ENCODE assay signal across 9 cellular contexts in the genomic region with DNA sequence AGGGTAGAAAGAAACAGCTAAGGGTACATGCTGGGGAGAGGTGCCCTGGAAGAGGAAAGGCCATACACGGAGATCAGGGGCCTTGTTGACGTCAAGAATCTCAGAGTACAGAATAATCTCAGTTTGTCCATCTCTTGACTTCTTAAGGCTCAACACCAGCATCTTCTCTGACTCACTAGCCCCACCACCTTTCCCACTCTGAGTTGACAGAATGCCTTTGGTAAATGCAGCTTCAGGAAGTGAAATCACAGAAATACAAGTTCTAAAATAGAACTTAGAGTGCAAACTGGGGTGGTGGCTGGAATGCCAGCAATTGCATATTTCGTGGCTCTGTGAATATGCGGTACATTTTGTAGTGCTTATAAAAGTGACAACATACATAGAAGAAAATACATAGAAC. TPM values are rescaled to one million over a fixed set of nuclear protein-coding genes. Genes with fewer than 3 reads are reported as not detected.
DNase-seq lines count a peak whose midpoint lies in the region; ATAC-seq and TF ChIP-seq lines count a peak whose summit lies in the region.
"Had no signal": no experiment of that assay in that cellular context is flagged by ENCODE, and none has a peak within 500 bp of the region (broad histone marks: within the 10 kb centered on the region; RNA-seq: fewer than 3 reads in every experiment).

No MANE protein-coding gene starts in this region.

- H3K9me3 Mint-ChIP-seq in activated CD8-positive, alpha-beta T cell treated with anti-CD3 and anti-CD28 coated beads for 36 hours: no peaks in the 10 kb centered on the region

- POLR2A ChIA-PET in activated CD8-positive, alpha-beta T cell treated with anti-CD3 and anti-CD28 coated beads for 36 hours (lab: Charles Lee): interaction anchor here (0.6 kb wide), 1 partner anchor 92 kb away, joined by 3 read pairs; no protein-coding TSS in a partner anchor

- in situ Hi-C loops in GM23248 (cut with MboI): no loop called here

- H3K9me3 ChIP-seq in GM23248 (ENCODE audit: low read depth) (no peaks in the 10 kb centered on the region), lower lobe of right lung (no peaks in the 10 kb centered on the region)

- H3K27ac Mint-ChIP-seq in activated CD8-positive, alpha-beta T cell treated with anti-CD3 and anti-CD28 coated beads for 36 hours: no peak overlapping the region

- H3K4me1 Mint-ChIP-seq in activated CD8-positive, alpha-beta T cell treated with anti-CD3 and anti-CD28 coated beads for 36 hours (ENCODE audit: low read depth): peaks cover 56% of the 10 kb centered on the region

- intact Hi-C loops in activated CD8-positive, alpha-beta T cell treated with anti-CD3 and anti-CD28 coated beads for 36 hours (cut with micrococcal nuclease): no loop called here
- intact Hi-C loops in lower lobe of right lung (cut with DNase I): no loop called here

- H3K4me1 ChIP-seq in GM23248 (ENCODE audit: insufficient read depth) (peaks cover 10% of the 10 kb centered on the region), lower lobe of right lung (peaks cover 24% of the 10 kb centered on the region)

- no peak overlapping the region; the same call in 1 of the 2 replicates for H3K9ac ChIP-seq in GM23248

- peaks cover 10% of the 10 kb centered on the region for H3K36me3 Mint-ChIP-seq in activated CD8-positive, alpha-beta T cell treated with anti-CD3 and anti-CD28 coated beads for 36 hours (ENCODE audit: low read depth)

- H4K20me1 ChIP-seq in GM23248 (ENCODE audit: insufficient read depth): no peaks in the 10 kb centered on the region

- peaks cover 3% of the 10 kb centered on the region for H3K27me3 Mint-ChIP-seq in activated CD8-positive, alpha-beta T cell treated with anti-CD3 and anti-CD28 coated beads for 36 hours

- no peak for TF ChIP-seq CTCF in activated CD8-positive, alpha-beta T cell treated with anti-CD3 and anti-CD28 coated beads for 36 hours (IDR thresholded peaks at IDR 0.05)
- no peak for TF ChIP-seq CTCF in lower lobe of right lung (IDR thresholded peaks at IDR 0.05)

- H3F3A ChIP-seq in GM23248 (ENCODE audit: insufficient read depth): peaks cover 7% of the 10 kb centered on the region

- WGBS in GM23248 (ENCODE audit: low coverage in 1 of 2, low lambda C conversion rate in 2 of 2, missing lambda C conversion rate in 2 of 2), 2 experiments: 63 to 66% methylated on average over 4 of the region's 4 CpGs

- CTCF ChIA-PET in activated CD8-positive, alpha-beta T cell treated with anti-CD3 and anti-CD28 coated beads for 36 hours (lab: Charles Lee): interaction anchor here (1.8 to 2.2 kb wide), 2 partner anchors 24 to 47 kb away, joined by 6 to 7 read pairs; no protein-coding TSS in a partner anchor

- H3K79me2 ChIP-seq in GM23248 (ENCODE audit: insufficient read depth): peaks cover 59% of the 10 kb centered on the region

- ATAC-seq in activated CD8-positive, alpha-beta T cell treated with anti-CD3 and anti-CD28 coated beads for 36 hours: no peak
- no peak for ATAC-seq in lower lobe of right lung
- no peak for ATAC-seq in GM21381 (IDR thresholded peaks at IDR 0.05; ENCODE audit: unreplicated experiment)
- ATAC-seq in GM19328 (IDR thresholded peaks at IDR 0.05; ENCODE audit: unreplicated experiment): no peak
- no peak for ATAC-seq in GM21528 (IDR thresholded peaks at IDR 0.05; ENCODE audit: low FRiP score, unreplicated experiment)

- H3K27ac ChIP-seq in GM23248 (no peak overlapping the region), lower lobe of right lung (no peak overlapping the region)

- H3K4me3 ChIP-seq in GM23248 (peak overlapping the region; percentile 83), lower lobe of right lung (peak overlapping the region; percentile 1)

- peak; percentile 4 for DNase-seq in AG08395 (ENCODE audit: low spot score)
- DNase-seq in GM23248: peak; percentile 30
- DNase-seq in activated CD8-positive, alpha-beta T cell treated with anti-CD3 and anti-CD28 coated beads for 36 hours: peak; percentile 26
- DNase-seq in lower lobe of right lung: no peak
- no peak for DNase-seq in NCI-H524 (lab: John Stamatoyannopoulos, UW)
- DNase-seq: Kasumi-1 had no signal

- H3K27me3 ChIP-seq in GM23248 (replicated peaks; ENCODE audit: insufficient read depth) (no peaks in the 10 kb centered on the region; the same call in 1 of the 2 replicates), lower lobe of right lung (ENCODE audit: low read depth) (no peaks in the 10 kb centered on the region)

- no peak overlapping the region for H2AFZ ChIP-seq in GM23248

- peak overlapping the region; percentile 89 for H3K4me3 Mint-ChIP-seq in activated CD8-positive, alpha-beta T cell treated with anti-CD3 and anti-CD28 coated beads for 36 hours

- no peaks in the 10 kb centered on the region for H3K9me2 ChIP-seq in GM23248 (ENCODE audit: insufficient read depth)

- H3K36me3 ChIP-seq in GM23248 (ENCODE audit: low read depth) (no peaks in the 10 kb centered on the region), lower lobe of right lung (no peaks in the 10 kb centered on the region)

- H3K4me2 ChIP-seq in GM23248 (ENCODE audit: unreplicated experiment): peak overlapping the region; percentile 91

RNA-seq across cellular contexts. Expression of a gene that starts 1.6 kb away (rescaled TPM):
- total RNA-seq in GM23248 (2014; rRNA removed; shearing (Covaris generic)): 16.4 and 22.6 TPM in 2 replicates
- 12.2 and 14.6 TPM in 2 replicates for polyA plus RNA-seq in GM23248 (2016; fragmentation: Nextera tagmentation; extraction: Ambion mirVana)
- 10 to 100 TPM; 26.1 to 27.6 TPM for total RNA-seq in activated CD8-positive, alpha-beta T cell treated with anti-CD3 and anti-CD28 coated beads for 36 hours
- total RNA-seq in lower lobe of right lung: 23.1 TPM

Comparison
In these comparisons a context has a peak if more than half of its experiments do, and no peak if none do; other contexts are left out.
1. DNase-seq: peak in AG08395 (single experiment), GM23248 (single experiment) and activated CD8-positive, alpha-beta T cell treated with anti-CD3 and anti-CD28 coated beads for 36 hours (single experiment); none in lower lobe of right lung (single experiment) and NCI-H524 (0 of 2).